9 cellular contexts compared by ENCODE assay signal in the genomic region with DNA sequence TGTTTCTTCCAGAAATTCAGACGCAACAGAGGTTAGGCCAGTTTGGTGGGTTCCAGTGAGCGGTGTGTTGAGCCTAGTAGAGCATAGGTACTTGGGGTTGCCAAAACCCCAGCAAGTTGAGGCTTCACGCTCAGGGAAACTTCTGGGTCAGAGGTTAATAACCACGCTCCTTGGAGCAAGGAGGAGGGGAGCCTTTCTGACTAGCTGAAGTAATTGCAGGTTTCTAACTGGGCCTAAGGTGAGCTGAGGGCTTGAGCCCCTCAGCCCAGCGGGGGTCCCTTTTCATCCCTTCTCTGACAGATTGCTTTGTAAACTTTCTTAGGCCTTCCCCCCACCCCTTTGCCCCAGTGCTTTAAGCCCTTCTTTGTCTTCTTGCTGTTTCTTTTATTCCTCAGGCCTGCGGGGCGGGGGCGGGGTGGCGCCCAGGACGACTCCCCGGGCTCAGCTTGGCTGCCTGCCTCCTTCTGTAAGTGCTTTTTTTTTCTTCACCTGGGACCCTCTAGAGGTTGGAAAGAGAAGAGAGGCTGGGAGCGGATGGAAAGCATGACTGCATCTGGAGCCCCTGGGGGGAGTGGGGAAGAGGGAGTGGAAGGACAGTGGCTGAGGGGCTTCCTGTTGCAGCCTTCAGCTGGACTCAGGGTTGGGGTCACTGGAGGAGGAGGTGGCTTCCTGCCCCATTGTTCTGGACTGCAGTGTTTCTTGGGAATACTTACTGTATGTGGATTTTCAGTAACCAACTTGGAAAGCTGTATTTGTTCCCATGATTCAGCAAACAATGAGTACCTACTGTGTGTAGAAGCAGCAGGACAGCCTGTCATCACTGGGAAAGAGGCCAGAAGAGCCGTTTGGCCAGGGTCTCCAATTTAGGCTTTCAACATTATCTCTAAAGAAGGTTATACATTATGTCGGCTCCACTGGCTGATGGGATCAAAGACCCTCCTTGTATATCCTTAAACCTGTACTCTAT. TPM values are rescaled to one million over a fixed set of nuclear protein-coding genes. Genes with fewer than 3 reads are reported as not detected.
DNase-seq lines count a peak whose midpoint lies in the region; ATAC-seq, FAIRE-seq and TF ChIP-seq lines count a peak whose summit lies in the region.
"Had no signal": no experiment of that assay in that cellular context is flagged by ENCODE, and none has a peak within 500 bp of the region (broad histone marks: within the 10 kb centered on the region; RNA-seq: fewer than 3 reads in every experiment).

No MANE protein-coding gene starts in this region.

- WGBS in heart right ventricle, 2 donors, result 23 to 26% methylated on average over 14 of the region's 14 CpGs
- WGBS in K562 (ENCODE audit: insufficient coverage, low coverage, missing lambda C conversion rate), result 12% methylated on average over 13 of the region's 14 CpGs
- 62% methylated on average over 10 of the region's 14 CpGs for WGBS in right lobe of liver (ENCODE audit: insufficient coverage, low coverage, low lambda C conversion rate, missing lambda C conversion rate)

- H3K4me3 ChIP-seq in heart right ventricle (peak overlapping the region in 6 of 10 donors; percentile 28 to 98 (median 88)), K562 (peak overlapping the region; percentile 58), right lobe of liver (no peak overlapping the region), upper lobe of right lung (peak overlapping the region; percentile 87)

- in situ Hi-C loops in K562 (cut with MboI), result no loop called here

- H3K9me1 ChIP-seq in K562 (ENCODE audit: control insufficient read depth, insufficient read depth, low read length), result no peaks in the 10 kb centered on the region

- peak in 3 of 9 donors; percentile 22 to 26 (median 23) for TF ChIP-seq CTCF in heart right ventricle (IDR thresholded peaks at IDR 0.05)
- peak; percentile 20 to 37 (median 21); a peak in 2 of 6 replicates for TF ChIP-seq CTCF in K562 (IDR thresholded peaks at IDR 0.05 in 2 of 3, conservative IDR thresholded peaks at IDR 0.05 in 1 of 3; ENCODE audit: insufficient read depth in 2 of 3, low read depth in 1 of 3, low read length in 3 of 3)
- no peak for TF ChIP-seq CTCF in right lobe of liver (IDR thresholded peaks at IDR 0.05)
- no peak for TF ChIP-seq CTCF in upper lobe of right lung (IDR thresholded peaks at IDR 0.05)

- CTCF ChIA-PET in K562 (lab: Yijun Ruan, JAX; ENCODE audit: low intra/inter-chr PET ratio), result interaction anchor here (1.0 kb wide), 1 partner anchor 12 kb away, joined by 3 read pairs; no protein-coding TSS in a partner anchor

- H3K4me1 ChIP-seq in heart right ventricle (peaks cover 11 to 57% (median 47%) of the 10 kb centered on the region in 9 donors), K562 (replicated peaks in 1 of 2; ENCODE audit: control insufficient read depth in 2 of 2, insufficient read depth in 2 of 2, low read length in 2 of 2) (peaks cover 23 to 36% of the 10 kb centered on the region in 2 experiments), right lobe of liver (peaks cover 0 to 20% (median 7%) of the 10 kb centered on the region in 4 donors), upper lobe of right lung (peaks cover 37% of the 10 kb centered on the region)

- peak in 2 of 8 donors; percentile 2 to 4 for ATAC-seq in heart right ventricle
- no peak for ATAC-seq in Right ventricle myocardium superior (ENCODE audit: poor library complexity)
- no peak for ATAC-seq in K562
- no peak for ATAC-seq in right lobe of liver
- no peak for ATAC-seq in upper lobe of right lung
- no peak for ATAC-seq in HG03196 (IDR thresholded peaks at IDR 0.05; ENCODE audit: unreplicated experiment)

- peak in 1 of 2 experiments; percentile 29; a peak in 1 of 4 replicates for TF ChIP-seq RAD21 in K562 (CRISPR knock-in tag; conservative IDR thresholded peaks at IDR 0.05 in 1 of 2, IDR thresholded peaks at IDR 0.05 in 1 of 2)

- POLR2A ChIA-PET in K562 (lab: Yijun Ruan, JAX), result interaction anchor here (0.5 to 1.7 kb wide), 12 partner anchors 9 to 383 kb away, joined by 3 to 8 read pairs (median 4); a partner anchor contains a TSS

- no peaks in the 10 kb centered on the region for H3K27me3 ChIP-seq in heart right ventricle
- H3K27me3 ChIP-seq in K562 (ENCODE audit: control insufficient read depth in 2 of 2, insufficient read depth in 2 of 2, low read length in 2 of 2), result no peaks in the 10 kb centered on the region
- H3K27me3 ChIP-seq in right lobe of liver, result no peaks in the 10 kb centered on the region
- no peaks in the 10 kb centered on the region for H3K27me3 ChIP-seq in upper lobe of right lung

- no peaks in the 10 kb centered on the region for H4K20me1 ChIP-seq in K562 (replicated peaks; ENCODE audit: control insufficient read depth, insufficient read depth, low read length)

- no peak; the same call in 1 of the 2 replicates for TF ChIP-seq EP300 in K562 (IDR thresholded peaks at IDR 0.05; ENCODE audit: low read length)

- H2AFZ ChIP-seq in K562 (ENCODE audit: low read depth, low read length), result peak overlapping the region; percentile 56

- peak; percentile 29 for FAIRE-seq in K562 (lab: Jason Lieb, UNC)
- FAIRE-seq: G401.6 had no signal

- peak overlapping the region; percentile 76 to 99 (median 97) for H3K27ac ChIP-seq in heart right ventricle
- H3K27ac ChIP-seq in K562 (ENCODE audit: extremely low read depth, low read depth, low read length), result peak overlapping the region; percentile 97
- peak overlapping the region; percentile 1 to 98 (median 63) for H3K27ac ChIP-seq in right lobe of liver
- peak overlapping the region; percentile 97 for H3K27ac ChIP-seq in upper lobe of right lung

- H3K36me3 ChIP-seq in heart right ventricle (peaks cover 0 to 18% (median 11%) of the 10 kb centered on the region in 9 donors), K562 (ENCODE audit: control insufficient read depth, insufficient read depth, low read length) (peaks cover 17% of the 10 kb centered on the region), right lobe of liver (peaks cover 0 to 3% (median 0%) of the 10 kb centered on the region in 4 donors), upper lobe of right lung (peaks cover 6% of the 10 kb centered on the region)

- TF ChIP-seq POLR2A in K562 (conservative IDR thresholded peaks at IDR 0.05) (no peak), right lobe of liver (IDR thresholded peaks at IDR 0.05) (no peak)

- H3K9ac ChIP-seq in K562 (ENCODE audit: insufficient read depth in 1 of 2, low read depth in 2 of 2, low read length in 2 of 2), result peak overlapping the region; percentile 75 to 99

- intact Hi-C loops in heart right ventricle (cut with DNase I), result no loop called here
- intact Hi-C loops in Right ventricle myocardium superior (cut with DNase I), result no loop called here
- intact Hi-C loops in K562 (cut with micrococcal nuclease), result no loop called here
- intact Hi-C loops in right lobe of liver (cut with DNase I), result no loop called here
- intact Hi-C loops in upper lobe of right lung (cut with DNase I), result no loop called here

- BruUV-seq in K562 (replicated peaks; lab: Mats Ljungman, UMichigan), result no TSS peak

- H3K9me3 ChIP-seq in heart right ventricle, result peaks cover 0 to 9% (median 0%) of the 10 kb centered on the region in 11 donors
- H3K9me3 ChIP-seq in K562 (replicated peaks; ENCODE audit: control insufficient read depth, insufficient read depth, low read depth, low read length), result no peaks in the 10 kb centered on the region
- no peaks in the 10 kb centered on the region for H3K9me3 ChIP-seq in right lobe of liver
- no peaks in the 10 kb centered on the region for H3K9me3 ChIP-seq in upper lobe of right lung

- DNase-seq in heart right ventricle, result peak in 1 of 2 donors; percentile 74
- no peak for DNase-seq in Right ventricle myocardium superior
- peak; percentile 60 to 80 (median 76) for DNase-seq in K562 (ENCODE audit: extremely low read depth in 1 of 4, low spot score in 3 of 4)
- peak in 2 of 3 donors; percentile 44 to 50 for DNase-seq in right lobe of liver
- DNase-seq in upper lobe of right lung, result no peak
- no peak for DNase-seq in RPMI8226
- no peak for DNase-seq in putamen (ENCODE audit: low spot score)

- peak overlapping the region; percentile 98 for H3K4me2 ChIP-seq in K562 (ENCODE audit: insufficient read depth, low read length)

- H3K79me2 ChIP-seq in K562 (ENCODE audit: control insufficient read depth, insufficient read depth, low read length), result peaks cover 53% of the 10 kb centered on the region

RNA-seq across cellular contexts. Expression of a gene that starts 1.4 kb away (rescaled TPM):
- 10 to 100 TPM in 9 of 10 donors, 1 to 10 TPM in 1; 9.4 to 25.5 (median 16.3) TPM for total RNA-seq in heart right ventricle
- polyA plus RNA-seq in heart right ventricle, result 1 to 10 TPM; 3.3 to 4.2 TPM
- total RNA-seq in Right ventricle myocardium superior, result 11.4 TPM
- 10.7 and 18.5 TPM in 2 replicates for total RNA-seq in K562 (2011; cell fraction: chromatin; rRNA removed; ENCODE audit: low replicate concordance)
- 8.7 and 9.7 TPM in 2 replicates for total RNA-seq in K562 (2011; cell fraction: nucleolus; rRNA removed)
- total RNA-seq in K562 (2011; cell fraction: nucleoplasm; rRNA removed), result 11.4 and 13.0 TPM in 2 replicates
- total RNA-seq in K562 (2014; rRNA removed), result 6.2 and 7.0 TPM in 2 replicates
- total RNA-seq in K562 (2014; rRNA removed; fragmentation: Illumina TruSeq; extraction: Trizol), result 8.3 and 9.4 TPM in 2 replicates
- 11.3 and 11.9 TPM in 2 replicates for total RNA-seq in K562 (2015; rRNA removed; fragmentation: Illumina TruSeq; extraction: Trizol)
- total RNA-seq in K562 (2021), result 6.9 and 7.4 TPM in 2 replicates
- 8.0 and 9.7 TPM in 2 replicates for polyA plus RNA-seq in K562 (2011; rRNA removed)
- polyA plus RNA-seq in K562 (2011; cell fraction: cytosol; rRNA removed), result 2.4 and 6.8 TPM in 2 replicates
- polyA plus RNA-seq in K562 (2011; cell fraction: nucleus; rRNA removed), result 9.0 and 14.4 TPM in 2 replicates
- polyA plus RNA-seq in K562 (2012), result 4.6 and 5.2 TPM in 2 replicates
- polyA plus RNA-seq in K562 (2014; fragmentation: Illumina TruSeq; extraction: Trizol), result 6.8 and 7.3 TPM in 2 replicates
- polyA plus RNA-seq in K562 (2014; fragmentation: Nextera tagmentation; extraction: Ambion mirVana), result 1 to 10 TPM; 2.1 to 3.3 TPM
- polyA plus RNA-seq in K562 (2014; rRNA removed), result 3.8 and 4.5 TPM in 2 replicates
- 18.1 and 28.7 TPM in 2 replicates for polyA minus RNA-seq in K562 (2011; rRNA and poly(A)+ RNA removed)
- 7.3 and 7.8 TPM in 2 replicates for polyA minus RNA-seq in K562 (2011; cell fraction: cytosol; rRNA and poly(A)+ RNA removed)
- 7.9 and 17.7 TPM in 2 replicates for polyA minus RNA-seq in K562 (2011; cell fraction: nucleus; rRNA and poly(A)+ RNA removed)
- 1 to 10 TPM; 2.8 to 4.5 (median 3.4) TPM for total RNA-seq in right lobe of liver
- total RNA-seq in upper lobe of right lung, result 10.9 TPM

RNA-seq across cellular contexts. Expression of a gene that starts 26.9 kb away (rescaled TPM):
- total RNA-seq in heart right ventricle, result 10 to 100 TPM; 56.7 to 72.7 (median 66.4) TPM
- 10 to 100 TPM; 44.6 to 60.3 TPM for polyA plus RNA-seq in heart right ventricle
- 53.5 TPM for total RNA-seq in Right ventricle myocardium superior
- total RNA-seq in K562 (2011; cell fraction: chromatin; rRNA removed; ENCODE audit: low replicate concordance), result 99.0 and 265 TPM in 2 replicates
- total RNA-seq in K562 (2011; cell fraction: nucleolus; rRNA removed), result 46.7 and 67.2 TPM in 2 replicates
- 120 and 158 TPM in 2 replicates for total RNA-seq in K562 (2011; cell fraction: nucleoplasm; rRNA removed)
- 212 and 244 TPM in 2 replicates for total RNA-seq in K562 (2014; rRNA removed)
- total RNA-seq in K562 (2014; rRNA removed; fragmentation: Illumina TruSeq; extraction: Trizol), result 301 and 338 TPM in 2 replicates
- 321 and 351 TPM in 2 replicates for total RNA-seq in K562 (2015; rRNA removed; fragmentation: Illumina TruSeq; extraction: Trizol)
- 238 and 253 TPM in 2 replicates for total RNA-seq in K562 (2021)
- polyA plus RNA-seq in K562 (2011; rRNA removed), result 270 and 360 TPM in 2 replicates
- 81.4 and 163 TPM in 2 replicates for polyA plus RNA-seq in K562 (2011; cell fraction: cytosol; rRNA removed)
- polyA plus RNA-seq in K562 (2011; cell fraction: nucleus; rRNA removed), result 58.1 and 89.0 TPM in 2 replicates
- polyA plus RNA-seq in K562 (2012), result 153 and 259 TPM in 2 replicates
- polyA plus RNA-seq in K562 (2014; fragmentation: Illumina TruSeq; extraction: Trizol), result 318 and 372 TPM in 2 replicates
- polyA plus RNA-seq in K562 (2014; fragmentation: Nextera tagmentation; extraction: Ambion mirVana), result 10 to 100 TPM; 80.9 to 93.4 TPM
- 321 and 349 TPM in 2 replicates for polyA plus RNA-seq in K562 (2014; rRNA removed)
- 270 and 312 TPM in 2 replicates for polyA minus RNA-seq in K562 (2011; rRNA and poly(A)+ RNA removed)
- polyA minus RNA-seq in K562 (2011; cell fraction: cytosol; rRNA and poly(A)+ RNA removed), result 94.9 and 109 TPM in 2 replicates
- polyA minus RNA-seq in K562 (2011; cell fraction: nucleus; rRNA and poly(A)+ RNA removed), result 78.8 and 184 TPM in 2 replicates
- 10 to 100 TPM; 27.5 to 44.2 (median 32.0) TPM for total RNA-seq in right lobe of liver
- total RNA-seq in upper lobe of right lung, result 85.2 TPM

RNA-seq across cellular contexts. Expression of a gene that starts 53.5 kb away (rescaled TPM):
- total RNA-seq in heart right ventricle (10 to 100 TPM; 56.7 to 93.0 (median 71.8) TPM), Right ventricle myocardium superior (72.7 TPM), K562 (2014; rRNA removed) (0.33 and 0.54 TPM in 2 replicates), K562 (2014; rRNA removed; fragmentation: Illumina TruSeq; extraction: Trizol) (0.45 and 0.51 TPM in 2 replicates), K562 (2015; rRNA removed; fragmentation: Illumina TruSeq; extraction: Trizol) (0.34 and 0.36 TPM in 2 replicates), K562 (2021) (0.49 and 0.55 TPM in 2 replicates), right lobe of liver (10 to 100 TPM; 53.3 to 94.0 (median 63.2) TPM), upper lobe of right lung (39.4 TPM)
- polyA plus RNA-seq in heart right ventricle (10 to 100 TPM; 25.1 to 51.4 TPM), K562 (2011; rRNA removed) (0.34 and 0.54 TPM in 2 replicates), K562 (2014; fragmentation: Illumina TruSeq; extraction: Trizol) (0.16 and 0.66 TPM in 2 replicates), K562 (2014; fragmentation: Nextera tagmentation; extraction: Ambion mirVana) (under 1 TPM; 0.03 to 0.10 TPM), K562 (2014; rRNA removed) (0.13 and 0.80 TPM in 2 replicates)
- 0.86 and 1.4 TPM in 2 replicates for total RNA-seq in K562 (2011; cell fraction: chromatin; rRNA removed; ENCODE audit: low replicate concordance)
- total RNA-seq in K562 (2011; cell fraction: nucleolus; rRNA removed), result 0.67 and 1.4 TPM in 2 replicates
- 0.66 and 0.84 TPM in 2 replicates for total RNA-seq in K562 (2011; cell fraction: nucleoplasm; rRNA removed)
- polyA plus RNA-seq in K562 (2011; cell fraction: cytosol; rRNA removed), result 0.19 and 0.45 TPM in 2 replicates
- 0.81 and 0.90 TPM in 2 replicates for polyA plus RNA-seq in K562 (2011; cell fraction: nucleus; rRNA removed)
- polyA plus RNA-seq in K562 (2012), result 0.49 and 0.76 TPM in 2 replicates
- polyA minus RNA-seq in K562 (2011; rRNA and poly(A)+ RNA removed), result 0.25 and 0.27 TPM in 2 replicates
- not detected in 2 replicates for polyA minus RNA-seq in K562 (2011; cell fraction: cytosol; rRNA and poly(A)+ RNA removed)
- 0.27 and 0.56 TPM in 2 replicates for polyA minus RNA-seq in K562 (2011; cell fraction: nucleus; rRNA and poly(A)+ RNA removed)

Comparison
In these comparisons a context has a peak if more than half of its experiments do, and no peak if none do; other contexts are left out.
1. DNase-seq: peak in K562 (4 of 4) and right lobe of liver (2 of 3); none in Right ventricle myocardium superior (single experiment), upper lobe of right lung (single experiment), RPMI8226 (single experiment) and putamen (single experiment).
2. H3K4me3 ChIP-seq: peak in heart right ventricle (6 of 10), K562 (single experiment) and upper lobe of right lung (single experiment); none in right lobe of liver (0 of 3).
3. CTCF ChIP-seq: peak in K562 (3 of 3); none in right lobe of liver (0 of 4) and upper lobe of right lung (single experiment).
4. RNA of a gene that starts 53.5 kb away (total RNA-seq): 72.7 TPM in Right ventricle myocardium superior (single experiment), 56.7 to 93.0 TPM in heart right ventricle, 53.3 to 94.0 TPM in right lobe of liver and 39.4 TPM in upper lobe of right lung (single experiment); 0.33 to 1.4 TPM in K562; every median in the first group is over 10 times any median in the second.
5. Peak in every context shown above with its lines, with median percentiles within 50 percentile points of each other: H3K27ac ChIP-seq.